In the genomic region with DNA sequence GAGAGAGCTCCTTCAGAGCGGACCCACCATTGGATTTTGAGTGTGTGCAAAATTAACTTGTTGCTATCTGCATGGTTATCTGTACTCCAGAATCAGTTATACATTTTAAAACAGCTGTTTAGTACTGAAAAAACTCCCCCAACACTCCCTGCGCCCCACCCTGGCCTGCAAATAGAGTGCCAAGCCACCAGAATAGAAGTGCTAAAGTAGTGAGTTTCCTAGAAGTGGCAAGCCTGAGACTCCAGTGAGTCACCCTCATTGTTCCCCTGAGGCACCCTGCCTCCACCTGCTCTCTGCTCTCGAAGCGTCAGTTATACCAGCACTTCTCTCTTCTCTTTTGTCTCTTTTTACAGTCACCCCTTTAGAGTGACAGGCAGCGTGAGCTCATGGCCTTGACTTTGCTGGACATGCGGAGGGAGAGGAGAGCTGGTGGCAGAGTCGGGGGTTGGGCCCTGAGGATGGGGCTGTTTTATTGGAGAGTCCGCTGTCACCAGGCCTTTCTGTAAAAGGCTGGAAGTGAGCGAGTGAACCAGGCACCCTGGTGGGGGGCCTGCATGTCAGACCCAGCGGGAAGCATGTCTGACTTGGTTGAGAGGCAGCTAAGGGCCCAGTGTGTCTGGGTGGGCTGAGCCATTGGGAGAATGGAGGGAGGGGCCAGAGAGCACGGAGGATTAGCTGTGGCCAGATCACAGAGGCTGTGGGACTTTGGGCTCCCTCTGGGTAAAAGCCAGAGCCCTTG, we compare ENCODE assay signal across 8 cellular contexts. TPM values are rescaled to one million over a fixed set of nuclear protein-coding genes. Genes with fewer than 3 reads are reported as not detected.
DNase-seq lines count a peak whose midpoint lies in the region; ATAC-seq and TF ChIP-seq lines count a peak whose summit lies in the region.

No MANE protein-coding gene starts in this region.

- no peaks in the 10 kb centered on the region for H3K36me3 ChIP-seq in CD4-positive, alpha-beta memory T cell (ENCODE audit: insufficient read depth, low read length)
- H3K36me3 ChIP-seq in Panc1 (ENCODE audit: control insufficient read depth, insufficient read depth, low read length) = no peaks in the 10 kb centered on the region

- peaks cover 93% of the 10 kb centered on the region for H3K4me1 ChIP-seq in CD4-positive, alpha-beta memory T cell (ENCODE audit: insufficient read depth, low read length)
- peaks cover 85% of the 10 kb centered on the region for H3K4me1 ChIP-seq in Panc1 (ENCODE audit: control insufficient read depth, insufficient read depth, low read length)

- no peak overlapping the region for H3K4me3 ChIP-seq in CD4-positive, alpha-beta memory T cell (ENCODE audit: low read length in 2 of 2)
- H3K4me3 ChIP-seq in Panc1 (ENCODE audit: low read depth in 2 of 2, low read length in 2 of 2) = peak overlapping the region in 1 of 2 experiments; percentile 34; a peak in 2 of 4 replicates

- H3K9me3 ChIP-seq in CD4-positive, alpha-beta memory T cell (ENCODE audit: control insufficient read depth in 1 of 2, low read length in 2 of 2) = no peaks in the 10 kb centered on the region
- H3K9me3 ChIP-seq in Panc1 (ENCODE audit: control insufficient read depth, insufficient read depth, low read depth, low read length) = no peaks in the 10 kb centered on the region

- intact Hi-C loops in CD4-positive, alpha-beta memory T cell (cut with micrococcal nuclease) = loop anchor here (10.0 kb wide), 1 partner anchor 485 kb away; no protein-coding TSS in a partner anchor
- intact Hi-C loops in Panc1 (cut with micrococcal nuclease; ENCODE audit: unreplicated experiment) = no loop called here
- intact Hi-C loops in activated naive CD4-positive, alpha-beta T cell treated with anti-CD3 and anti-CD28 coated beads for 36 hours (cut with micrococcal nuclease) = loop anchor here (1.0 to 10.0 kb wide), 9 partner anchors 9 to 1327 kb away; a partner anchor contains a TSS

- TF ChIP-seq CTCF in Panc1 (IDR thresholded peaks at IDR 0.05) = no peak

- H3K36me3 Mint-ChIP-seq in CD4-positive, alpha-beta memory T cell = no peaks in the 10 kb centered on the region
- peaks cover 3% of the 10 kb centered on the region for H3K36me3 Mint-ChIP-seq in activated naive CD4-positive, alpha-beta T cell treated with anti-CD3 and anti-CD28 coated beads for 36 hours (ENCODE audit: low read depth)

- H3K4me1 Mint-ChIP-seq in CD4-positive, alpha-beta memory T cell = peaks cover 76 to 96% (median 85%) of the 10 kb centered on the region in 4 donors
- H3K4me1 Mint-ChIP-seq in activated naive CD4-positive, alpha-beta T cell treated with anti-CD3 and anti-CD28 coated beads for 36 hours (ENCODE audit: low read depth) = peaks cover 92% of the 10 kb centered on the region

- POLR2A ChIA-PET in CD4-positive, alpha-beta memory T cell (lab: Charles Lee; ENCODE audit: partially characterized antibody) = interaction anchor here (0.9 to 4.1 kb wide), 4 partner anchors 10 to 299 kb away, joined by 3 to 26 read pairs (median 6); a partner anchor contains a TSS
- POLR2A ChIA-PET in Panc1 (lab: Charles Lee) = interaction anchor here (0.6 kb wide), 1 partner anchor 220 kb away, joined by 4 read pairs; no protein-coding TSS in a partner anchor

- peak overlapping the region; percentile 60 for H3K27ac ChIP-seq in CD4-positive, alpha-beta memory T cell (ENCODE audit: low read depth, low read length)
- peak overlapping the region; percentile 83 for H3K27ac ChIP-seq in Panc1 (ENCODE audit: low read length)

- in situ Hi-C loops in Panc1 (cut with HindIII; ENCODE audit: low pct_unique_long_range_greater_than_20kb, low sequenced_read_pairs) = no loop called here

- BruUV-seq in Panc1 (replicated peaks; lab: Mats Ljungman, UMichigan) = no TSS peak

- no peaks in the 10 kb centered on the region for H3K27me3 ChIP-seq in CD4-positive, alpha-beta memory T cell (ENCODE audit: insufficient read depth, low read length)
- no peaks in the 10 kb centered on the region for H3K27me3 ChIP-seq in Panc1 (ENCODE audit: control insufficient read depth, insufficient read depth, low read length)

- no peaks in the 10 kb centered on the region for H3K27me3 Mint-ChIP-seq in CD4-positive, alpha-beta memory T cell
- no peaks in the 10 kb centered on the region for H3K27me3 Mint-ChIP-seq in activated naive CD4-positive, alpha-beta T cell treated with anti-CD3 and anti-CD28 coated beads for 36 hours (ENCODE audit: low read depth)

- ATAC-seq in GM19397 (IDR thresholded peaks at IDR 0.05; ENCODE audit: unreplicated experiment) (peak; percentile 56), HG03442 (IDR thresholded peaks at IDR 0.05; ENCODE audit: unreplicated experiment) (peak; percentile 71), Panc1 (peak; percentile 66)

- peak overlapping the region; percentile 84 to 96 (median 88) for H3K27ac Mint-ChIP-seq in CD4-positive, alpha-beta memory T cell
- peak overlapping the region; percentile 98 for H3K27ac Mint-ChIP-seq in activated naive CD4-positive, alpha-beta T cell treated with anti-CD3 and anti-CD28 coated beads for 36 hours

- no peaks in the 10 kb centered on the region for H3K9me3 Mint-ChIP-seq in CD4-positive, alpha-beta memory T cell
- no peaks in the 10 kb centered on the region for H3K9me3 Mint-ChIP-seq in activated naive CD4-positive, alpha-beta T cell treated with anti-CD3 and anti-CD28 coated beads for 36 hours

- H3K4me3 Mint-ChIP-seq in CD4-positive, alpha-beta memory T cell = peak overlapping the region in 7 of 8 donors; percentile 32 to 87 (median 66)
- peak overlapping the region; percentile 65 for H3K4me3 Mint-ChIP-seq in activated naive CD4-positive, alpha-beta T cell treated with anti-CD3 and anti-CD28 coated beads for 36 hours

- CTCF ChIA-PET in CD4-positive, alpha-beta memory T cell (lab: Charles Lee; ENCODE audit: partially characterized antibody) = interaction anchor here (1.3 kb wide), 1 partner anchor 15 kb away, joined by 3 read pairs; no protein-coding TSS in a partner anchor
- CTCF ChIA-PET in Panc1 (lab: Charles Lee) = no interaction called here
- CTCF ChIA-PET in activated naive CD4-positive, alpha-beta T cell treated with anti-CD3 and anti-CD28 coated beads for 36 hours (lab: Charles Lee) = interaction anchor here (0.7 to 1.2 kb wide), 6 partner anchors 9 to 207 kb away, joined by 3 to 6 read pairs (median 3); no protein-coding TSS in a partner anchor

- peak in 2 of 5 donors; percentile 18 to 72 for DNase-seq in CD4-positive, alpha-beta memory T cell
- DNase-seq in Panc1 (ENCODE audit: low read depth, low spot score) (no peak), iris pigment epithelial cell (ENCODE audit: low read depth) (peak; percentile 41), SK-N-DZ (ENCODE audit: low spot score) (no peak)
- DNase-seq in activated naive CD4-positive, alpha-beta T cell treated with anti-CD3 and anti-CD28 coated beads for 36 hours = peak; percentile 87
- DNase-seq in stimulated activated CD8-positive, alpha-beta memory T cell treated with anti-CD3 and anti-CD28 coated beads, Interleukin-4, amount 100 ng/mL, for 1 hour (ENCODE audit: low read depth in 2 of 2, low spot score in 1 of 2) = peak; percentile 46 to 47

RNA-seq across cellular contexts. Expression of a gene that starts 10.4 kb away (rescaled TPM):
- total RNA-seq in CD4-positive, alpha-beta memory T cell = 10 to 100 TPM; 77.5 to 79.2 TPM
- polyA plus RNA-seq in CD4-positive, alpha-beta memory T cell = 10 to 100 TPM in 1 of 2 donors, 1 to 10 TPM in 1; 4.5 to 18.7 TPM
- 163 TPM for total RNA-seq in Panc1 (2021; ENCODE audit: unreplicated experiment)
- polyA plus RNA-seq in Panc1 (2012; ENCODE audit: insufficient read length) = 140 TPM
- total RNA-seq in activated naive CD4-positive, alpha-beta T cell treated with anti-CD3 and anti-CD28 coated beads for 36 hours = 10 to 100 TPM; 42.1 to 44.5 TPM
- polyA plus RNA-seq in SK-N-DZ (2014; cell fraction: cytosol; rRNA removed) = 9.8 and 13.8 TPM in 2 replicates
- polyA plus RNA-seq in SK-N-DZ (2014; cell fraction: nucleus; rRNA removed) = 9.3 and 12.4 TPM in 2 replicates

Comparison
In these comparisons a context has a peak if more than half of its experiments do, and no peak if none do; other contexts are left out.
1. DNase-seq: peak in activated naive CD4-positive, alpha-beta T cell treated with anti-CD3 and anti-CD28 coated beads for 36 hours (single experiment), iris pigment epithelial cell (single experiment) and stimulated activated CD8-positive, alpha-beta memory T cell treated with anti-CD3 and anti-CD28 coated beads, Interleukin-4, amount 100 ng/mL, for 1 hour (2 of 2); none in Panc1 (single experiment) and SK-N-DZ (single experiment).
2. Peak in every context shown above with its lines, with median percentiles within 50 percentile points of each other: ATAC-seq.